ENCODE assay signal across 20 cellular contexts in genomic region chr1:82875170-82875569, GRCh38.
"Had no signal": no experiment of that assay in that cellular context is flagged by ENCODE, and none has a peak within 500 bp of the region (broad histone marks: within the 10 kb centered on the region; RNA-seq: fewer than 3 reads in every experiment).

No MANE protein-coding gene starts in this region.

- DNase-seq: stimulated activated CD4-positive, alpha-beta T cell treated with anti-CD3 and anti-CD28 coated beads, Interleukin-2, amount 100 ng/mL, for 48 hours; stimulated activated CD4-positive, alpha-beta T cell treated with anti-CD3 and anti-CD28 coated beads, Interleukin-4, amount 100 ng/mL, for 1 hour; stimulated activated CD4-positive, alpha-beta T cell treated with anti-CD3 and anti-CD28 coated beads, Interleukin-4, amount 100 ng/mL, for 24 hours; stimulated activated CD4-positive, alpha-beta T cell treated with anti-CD3 and anti-CD28 coated beads, Interleukin-4, amount 100 ng/mL, for 4 hours; stimulated activated CD8-positive, alpha-beta memory T cell treated with anti-CD3 and anti-CD28 coated beads, Interleukin-4, amount 100 ng/mL, for 48 hours; stimulated activated naive B cell treated with anti-CD40 and anti-IgM and Interleukin-4, amounts not matched to agents 10 μg/mL and 1 μg/mL and 100 μg/mL, for 72 hours; stimulated activated naive CD4-positive, alpha-beta T cell; stimulated activated naive CD4-positive, alpha-beta T cell treated with Interleukin-2 at 50 U/mL for 16 hours; stimulated activated naive CD8-positive, alpha-beta T cell treated with anti-CD3 and anti-CD28 coated beads, Interleukin-15, amount 100 ng/mL, for 72 hours; stimulated activated naive CD8-positive, alpha-beta T cell treated with anti-CD3 and anti-CD28 coated beads, Interleukin-15, Interleukin-2, amounts not matched to agents 100 U/mL and 50 U/mL, for 24 hours; stomach; substantia nigra; testis; thyroid gland; tibial artery; transverse colon; trophoblast cell; upper lobe of left lung; upper lobe of right lung; uterus had no signal
